19 cellular contexts compared by ENCODE assay signal in genomic region chr10:1169981-1170866, GRCh38.
"Had no signal": no experiment of that assay in that cellular context is flagged by ENCODE, and none has a peak within 500 bp of the region (broad histone marks: within the 10 kb centered on the region; RNA-seq: fewer than 3 reads in every experiment).

No MANE protein-coding gene starts in this region.

- H3K36me3 ChIP-seq: neutrophil, thyroid gland had no signal

- H3K4me1 Mint-ChIP-seq: activated CD4-positive, alpha-beta T cell treated with anti-CD3 and anti-CD28 coated beads, Interleukin-2, amount 10 ng/mL, durations not matched to agents 7 days and 5 days; central memory CD8-positive, alpha-beta T cell; memory B cell; naive B cell had no signal

- H3K27me3 ChIP-seq: neutrophil, thyroid gland had no signal

- H3K36me3 Mint-ChIP-seq: brain, memory B cell, naive B cell had no signal

- H3K27ac ChIP-seq: coronary artery, neutrophil, parathyroid adenoma, thyroid gland had no signal

- H3K9me3 Mint-ChIP-seq: activated CD4-positive, alpha-beta T cell treated with anti-CD3 and anti-CD28 coated beads, Interleukin-2, amount 10 ng/mL, durations not matched to agents 7 days and 5 days; activated naive CD4-positive, alpha-beta T cell treated with anti-CD3 and anti-CD28 coated beads for 36 hours; activated T-cell treated with anti-CD3 and anti-CD28 coated beads, Interleukin-2, amount 50 U/mL, for 24 hours; activated T-helper 2 cell treated with anti-CD3 and anti-CD28 coated beads, Interferon-gamma antibody, Interleukin-2, Interleukin-4, amounts not matched to agents 10 μg/mL and 5 μg/mL and 100 μg/mL, durations not matched to agents 14 hours and 24 hours and 36 hours; brain; central memory CD8-positive, alpha-beta T cell; memory B cell had no signal

- DNase-seq: activated CD4-positive, alpha-beta T cell treated with anti-CD3 and anti-CD28 coated beads, Interleukin-2, amount 10 ng/mL, durations not matched to agents 7 days and 5 days; activated CD8-positive, alpha-beta T cell treated with anti-CD3 and anti-CD28 coated beads, Interleukin-2, amount 10 ng/mL, durations not matched to agents 7 days and 5 days; activated naive CD4-positive, alpha-beta T cell treated with anti-CD3 and anti-CD28 coated beads for 36 hours; activated T-cell treated with anti-CD3 and anti-CD28 coated beads, Interleukin-2, amount 50 U/mL, for 24 hours; erythroblast; hypothalamus; islet precursor cell; naive B cell; stimulated activated CD4-positive, alpha-beta T cell treated with anti-CD3 and anti-CD28 coated beads, Interleukin-2, amount 100 ng/mL, for 24 hours; stimulated activated naive CD4-positive, alpha-beta T cell treated with Interleukin-2 at 50 U/mL for 16 hours; T1000; thyroid gland had no signal

- H3K4me3 ChIP-seq: coronary artery, thyroid gland had no signal

- H3K9ac ChIP-seq: parathyroid adenoma had no signal

- H3K4me3 Mint-ChIP-seq: activated CD4-positive, alpha-beta T cell treated with anti-CD3 and anti-CD28 coated beads, Interleukin-2, amount 10 ng/mL, durations not matched to agents 7 days and 5 days; activated CD8-positive, alpha-beta T cell treated with anti-CD3 and anti-CD28 coated beads, Interleukin-2, amount 10 ng/mL, durations not matched to agents 7 days and 5 days; activated naive CD4-positive, alpha-beta T cell treated with anti-CD3 and anti-CD28 coated beads for 36 hours; activated T-cell treated with anti-CD3 and anti-CD28 coated beads, Interleukin-2, amount 50 U/mL, for 24 hours; brain; central memory CD8-positive, alpha-beta T cell; memory B cell had no signal

- H3K27me3 Mint-ChIP-seq: activated CD4-positive, alpha-beta T cell treated with anti-CD3 and anti-CD28 coated beads, Interleukin-2, amount 10 ng/mL, durations not matched to agents 7 days and 5 days had no signal

- H3K9me3 ChIP-seq: neutrophil, thyroid gland had no signal

- H3K4me1 ChIP-seq: parathyroid adenoma, thyroid gland had no signal

- ATAC-seq: activated CD8-positive, alpha-beta T cell treated with anti-CD3 and anti-CD28 coated beads, Interleukin-2, amount 10 ng/mL, durations not matched to agents 7 days and 5 days had no signal

- H3K27ac Mint-ChIP-seq: activated CD4-positive, alpha-beta T cell treated with anti-CD3 and anti-CD28 coated beads, Interleukin-2, amount 10 ng/mL, durations not matched to agents 7 days and 5 days; activated CD8-positive, alpha-beta T cell treated with anti-CD3 and anti-CD28 coated beads, Interleukin-2, amount 10 ng/mL, durations not matched to agents 7 days and 5 days; activated naive CD4-positive, alpha-beta T cell treated with anti-CD3 and anti-CD28 coated beads for 36 hours; activated T-cell treated with anti-CD3 and anti-CD28 coated beads, Interleukin-2, amount 50 U/mL, for 24 hours; activated T-helper 2 cell treated with anti-CD3 and anti-CD28 coated beads, Interferon-gamma antibody, Interleukin-2, Interleukin-4, amounts not matched to agents 10 μg/mL and 5 μg/mL and 100 μg/mL, durations not matched to agents 14 hours and 24 hours and 36 hours; memory B cell; naive B cell had no signal
